1 cellular context compared by ENCODE assay signal in genomic region chr6:151324079-151324825, GRCh38.
TF ChIP-seq lines count a peak whose summit lies in the region.

No MANE protein-coding gene starts in this region.

TF ChIP-seq in HepG2, 621 proteins besides CTCF, POLR2A, EP300 and RAD21 (continued from another document and continues in another):
- 0 out of 2 replicates have a peak, but pooled peaks have one; percentile 74 for TF ChIP-seq ZNF275 (CRISPR knock-in tag; IDR thresholded peaks at IDR 0.05; ENCODE audit: borderline replicate concordance)
- TF ChIP-seq ZNF691 (CRISPR knock-in tag; IDR thresholded peaks at IDR 0.05; ENCODE audit: borderline replicate concordance, low read depth) = peak; percentile 94
- TF ChIP-seq NFE2 (CRISPR knock-in tag; IDR thresholded peaks at IDR 0.05) = no peak
- TF ChIP-seq SOX13 (IDR thresholded peaks at IDR 0.05) = no peak
- peak in 1 of 2 experiments; percentile 27; a peak in 1 of 4 replicates for TF ChIP-seq SOX13 (CRISPR knock-in tag; conservative IDR thresholded peaks at IDR 0.05 in 1 of 2, IDR thresholded peaks at IDR 0.05 in 1 of 2)
- no peak for TF ChIP-seq ZNF816 (CRISPR knock-in tag; IDR thresholded peaks at IDR 0.05; ENCODE audit: borderline replicate concordance)
- TF ChIP-seq ZBED4 (CRISPR knock-in tag; IDR thresholded peaks at IDR 0.05; ENCODE audit: borderline replicate concordance) = 0 out of 2 replicates have a peak, but pooled peaks have one; percentile 38
- TF ChIP-seq ZNF556 (CRISPR knock-in tag; IDR thresholded peaks at IDR 0.05; ENCODE audit: borderline replicate concordance) = peak; percentile 67; the same call in 1 of the 2 replicates
- peak; percentile 12; the same call in 1 of the 2 replicates for TF ChIP-seq HMG20A (CRISPR knock-in tag; IDR thresholded peaks at IDR 0.05; ENCODE audit: borderline replicate concordance)
- no peak for TF ChIP-seq ZNF34 (CRISPR knock-in tag; IDR thresholded peaks at IDR 0.05; ENCODE audit: borderline replicate concordance)
- TF ChIP-seq MAX (IDR thresholded peaks at IDR 0.05) = peak; percentile 38; the same call in 1 of the 2 replicates
- TF ChIP-seq SALL1 (CRISPR knock-in tag; IDR thresholded peaks at IDR 0.05) = peak; percentile 81
- no peak for TF ChIP-seq JUNB (CRISPR knock-in tag; IDR thresholded peaks at IDR 0.05; ENCODE audit: borderline replicate concordance)
- peak; percentile 28; the same call in 1 of the 2 replicates for TF ChIP-seq ZNF772 (CRISPR knock-in tag; IDR thresholded peaks at IDR 0.05)
- peak; percentile 52; the same call in 1 of the 2 replicates for TF ChIP-seq HOMEZ (CRISPR knock-in tag; IDR thresholded peaks at IDR 0.05; ENCODE audit: low read depth)
- TF ChIP-seq ZNF749 (CRISPR knock-in tag; IDR thresholded peaks at IDR 0.05; ENCODE audit: borderline replicate concordance) = 0 out of 2 replicates have a peak, but pooled peaks have one; percentile 21
- no peak for TF ChIP-seq ZNF207 (IDR thresholded peaks at IDR 0.05; ENCODE audit: borderline replicate concordance)
- no peak for TF ChIP-seq SP4 (CRISPR knock-in tag; IDR thresholded peaks at IDR 0.05)
- TF ChIP-seq SPEN (CRISPR knock-in tag; IDR thresholded peaks at IDR 0.05; ENCODE audit: low read depth) = 0 out of 2 replicates have a peak, but pooled peaks have one; percentile 43
- TF ChIP-seq MAZ (IDR thresholded peaks at IDR 0.05; ENCODE audit: borderline replicate concordance, low read depth, low read length) = no peak; the same call in 1 of the 2 replicates
- TF ChIP-seq MAZ (CRISPR knock-in tag; IDR thresholded peaks at IDR 0.05; ENCODE audit: low read depth) = 0 out of 2 replicates have a peak, but pooled peaks have one; percentile 45
- 0 out of 2 replicates have a peak, but pooled peaks have one; percentile 49 for TF ChIP-seq THAP7 (CRISPR knock-in tag; IDR thresholded peaks at IDR 0.05)
- TF ChIP-seq ZNF615 (CRISPR knock-in tag; IDR thresholded peaks at IDR 0.05; ENCODE audit: borderline replicate concordance) = 0 out of 2 replicates have a peak, but pooled peaks have one; percentile 41
- peak; percentile 66; the same call in 1 of the 2 replicates for TF ChIP-seq ZKSCAN8 (CRISPR knock-in tag; IDR thresholded peaks at IDR 0.05; ENCODE audit: borderline replicate concordance)
- TF ChIP-seq KDM3A (CRISPR knock-in tag; IDR thresholded peaks at IDR 0.05; ENCODE audit: low read depth) = peak; percentile 80; the same call in 1 of the 2 replicates
- TF ChIP-seq ZBTB33 (CRISPR knock-in tag; IDR thresholded peaks at IDR 0.05) = peak; percentile 53
- peak; percentile 91 for TF ChIP-seq ZNF44 (CRISPR knock-in tag; IDR thresholded peaks at IDR 0.05)
- TF ChIP-seq ZBTB43 (CRISPR knock-in tag; conservative IDR thresholded peaks at IDR 0.05) = no peak
- peak; percentile 53 for TF ChIP-seq ZFP36 (IDR thresholded peaks at IDR 0.05; ENCODE audit: borderline replicate concordance, low read depth, low read length, partially characterized antibody)
- TF ChIP-seq ZNF501 (CRISPR knock-in tag; IDR thresholded peaks at IDR 0.05) = peak; percentile 81
- no peak for TF ChIP-seq NCOA5 (CRISPR knock-in tag; IDR thresholded peaks at IDR 0.05)
- TF ChIP-seq DNMT1 (CRISPR knock-in tag; IDR thresholded peaks at IDR 0.05) = 0 out of 2 replicates have a peak, but pooled peaks have one; percentile 60
- peak; percentile 65; the same call in 1 of the 2 replicates for TF ChIP-seq HIC2 (CRISPR knock-in tag; IDR thresholded peaks at IDR 0.05; ENCODE audit: low read depth)
- TF ChIP-seq RXRB (CRISPR knock-in tag; IDR thresholded peaks at IDR 0.05; ENCODE audit: borderline replicate concordance) = peak; percentile 44; the same call in 1 of the 2 replicates
- peak; percentile 25; the same call in 1 of the 2 replicates for TF ChIP-seq IRF9 (CRISPR knock-in tag; IDR thresholded peaks at IDR 0.05; ENCODE audit: borderline replicate concordance)
- peak; percentile 88 for TF ChIP-seq MTERF4 (CRISPR knock-in tag; IDR thresholded peaks at IDR 0.05)
- TF ChIP-seq NFKBIZ (CRISPR knock-in tag; IDR thresholded peaks at IDR 0.05) = 0 out of 2 replicates have a peak, but pooled peaks have one; percentile 63
- 0 out of 2 replicates have a peak, but pooled peaks have one; percentile 34 for TF ChIP-seq HOXA5 (CRISPR knock-in tag; IDR thresholded peaks at IDR 0.05)
- TF ChIP-seq XRCC5 (optimal IDR thresholded peaks at IDR 0.05; ENCODE audit: low read length) = peak; percentile 77
- TF ChIP-seq ZNF143 (CRISPR knock-in tag; IDR thresholded peaks at IDR 0.05) = peak; percentile 59; the same call in 1 of the 2 replicates
